9 cellular contexts compared by ENCODE assay signal in the genomic region with DNA sequence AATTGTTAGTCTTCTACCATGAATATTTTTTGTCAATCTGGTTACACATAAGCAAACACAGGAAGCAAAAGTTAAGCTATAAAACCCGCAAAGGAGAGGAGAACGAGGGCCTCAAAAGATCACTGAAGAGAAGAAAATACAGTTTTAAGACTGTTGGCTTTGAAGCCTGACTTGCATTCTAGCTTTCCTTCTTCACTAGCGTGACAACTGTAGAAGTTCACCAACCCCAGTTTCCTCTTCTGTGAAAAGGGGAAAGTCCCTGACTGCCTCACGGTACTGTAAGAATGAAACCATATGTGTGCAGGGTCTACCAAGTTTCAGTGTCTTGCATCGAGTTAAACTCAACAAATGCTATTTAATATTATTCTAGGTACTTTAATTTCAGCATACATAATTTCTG. TPM values are rescaled to one million over a fixed set of nuclear protein-coding genes. Genes with fewer than 3 reads are reported as not detected.
DNase-seq lines count a peak whose midpoint lies in the region; ATAC-seq and TF ChIP-seq lines count a peak whose summit lies in the region.
"Had no signal": no experiment of that assay in that cellular context is flagged by ENCODE, and none has a peak within 500 bp of the region (broad histone marks: within the 10 kb centered on the region; RNA-seq: fewer than 3 reads in every experiment).

No MANE protein-coding gene starts in this region.

- H3K27me3 ChIP-seq in DND-41 (ENCODE audit: insufficient read depth, low read length, poor library complexity) (no peaks in the 10 kb centered on the region), foreskin keratinocyte (no peaks in the 10 kb centered on the region), prostate gland (replicated peaks; ENCODE audit: insufficient read depth) (no peaks in the 10 kb centered on the region)
- H3K27me3 ChIP-seq: upper lobe of left lung had no signal

- DNase-seq in DND-41 (peak; percentile 76), activated T-cell treated with anti-CD3 and anti-CD28 coated beads for 24 hours (ENCODE audit: low read depth) (peak; percentile 53), mucosa of descending colon (peak in 1 of 3 donors; percentile 24), NCI-H82 treated with DMSO at 0.1 percent for 48 hours (lab: John Stamatoyannopoulos, UW; ENCODE audit: unreplicated experiment) (no peak), foreskin keratinocyte (no peak), prostate gland (ENCODE audit: low spot score) (no peak)
- DNase-seq: upper lobe of left lung had no signal

- 67% methylated on average over 5 of the region's 5 CpGs for WGBS in prostate gland

- H3K27ac ChIP-seq in DND-41 (ENCODE audit: low read length) (peak overlapping the region; percentile 88), foreskin keratinocyte (no peak overlapping the region), prostate gland (no peak overlapping the region)
- H3K27ac ChIP-seq: upper lobe of left lung had no signal

- H3K9me3 ChIP-seq in DND-41 (ENCODE audit: insufficient read depth, low read length, severe bottlenecking) (no peaks in the 10 kb centered on the region), mucosa of descending colon (no peaks in the 10 kb centered on the region), prostate gland (no peaks in the 10 kb centered on the region)
- H3K9me3 ChIP-seq: upper lobe of left lung had no signal

- H2AFZ ChIP-seq in DND-41 (ENCODE audit: low read depth, low read length) = peak overlapping the region; percentile 58; the same call in 1 of the 2 replicates

- H3K4me2 ChIP-seq in DND-41 (ENCODE audit: insufficient read depth, low read length) = peak overlapping the region; percentile 58

- no peaks in the 10 kb centered on the region for H3K36me3 ChIP-seq in DND-41 (ENCODE audit: insufficient read depth, low read length)
- no peaks in the 10 kb centered on the region for H3K36me3 ChIP-seq in mucosa of descending colon (ENCODE audit: low read depth)
- no peaks in the 10 kb centered on the region for H3K36me3 ChIP-seq in prostate gland
- H3K36me3 ChIP-seq: upper lobe of left lung had no signal

- H3K4me1 ChIP-seq in DND-41 (ENCODE audit: insufficient read depth, low read length) (peaks cover 48% of the 10 kb centered on the region), mucosa of descending colon (ENCODE audit: low read depth) (no peaks in the 10 kb centered on the region), foreskin keratinocyte (no peaks in the 10 kb centered on the region), prostate gland (replicated peaks) (no peaks in the 10 kb centered on the region)
- H3K4me1 ChIP-seq: upper lobe of left lung had no signal

- no peaks in the 10 kb centered on the region for H4K20me1 ChIP-seq in DND-41 (ENCODE audit: insufficient read depth, low read length)

- peak overlapping the region; percentile 50 for H3K9ac ChIP-seq in DND-41 (ENCODE audit: low read depth, low read length)

- ATAC-seq in DND-41 (ENCODE audit: insufficient read depth, low read depth) (peak; percentile 97), GM19468 (IDR thresholded peaks at IDR 0.05; ENCODE audit: extremely low read depth, unreplicated experiment) (peak; percentile 100), HG03521 (IDR thresholded peaks at IDR 0.05; ENCODE audit: unreplicated experiment) (peak; percentile 99), mucosa of descending colon (peak; percentile 89), foreskin keratinocyte (no peak)

- intact Hi-C loops in mucosa of descending colon (cut with DNase I, micrococcal nuclease) = no loop called here
- intact Hi-C loops in prostate gland (cut with DNase I) = no loop called here

- TF ChIP-seq POLR2A in prostate gland (IDR thresholded peaks at IDR 0.05) = no peak

- H3K79me2 ChIP-seq in DND-41 (ENCODE audit: insufficient read depth, low read length) = no peaks in the 10 kb centered on the region

- H3K4me3 ChIP-seq in DND-41 (ENCODE audit: low read depth in 1 of 2, low read length in 2 of 2) (peak overlapping the region; percentile 3 to 39; a peak in 1 of 4 replicates), mucosa of descending colon (no peak overlapping the region), prostate gland (no peak overlapping the region)
- H3K4me3 ChIP-seq: upper lobe of left lung had no signal

- TF ChIP-seq CTCF in DND-41 (IDR thresholded peaks at IDR 0.05; ENCODE audit: borderline replicate concordance, extremely low read depth, low read length, poor library complexity, severe bottlenecking) (no peak), mucosa of descending colon (IDR thresholded peaks at IDR 0.05) (no peak), foreskin keratinocyte (conservative IDR thresholded peaks at IDR 0.05) (no peak), prostate gland (IDR thresholded peaks at IDR 0.05) (no peak)

RNA-seq across cellular contexts. Expression of gene LRRN3, which starts 7.5 kb away (rescaled TPM):
- under 1 TPM; 0.29 to 0.80 (median 0.73) TPM for total RNA-seq in mucosa of descending colon
- not detected in 2 replicates for total RNA-seq in foreskin keratinocyte
- not detected in 2 replicates for polyA plus RNA-seq in foreskin keratinocyte
- 10 to 100 TPM in 1 of 2 donors, under 1 TPM in 1; 0.32 to 41.5 TPM for total RNA-seq in prostate gland

Comparison
In these comparisons a context has a peak if more than half of its experiments do, and no peak if none do; other contexts are left out.
1. DNase-seq: peak in DND-41 (single experiment) and activated T-cell treated with anti-CD3 and anti-CD28 coated beads for 24 hours (single experiment); none in NCI-H82 treated with DMSO at 0.1 percent for 48 hours (single experiment), foreskin keratinocyte (0 of 2) and prostate gland (single experiment).
2. H3K4me3 ChIP-seq: peak in DND-41 (2 of 2); none in mucosa of descending colon (single experiment) and prostate gland (0 of 2).